8 cellular contexts compared by ENCODE assay signal in the genomic region with DNA sequence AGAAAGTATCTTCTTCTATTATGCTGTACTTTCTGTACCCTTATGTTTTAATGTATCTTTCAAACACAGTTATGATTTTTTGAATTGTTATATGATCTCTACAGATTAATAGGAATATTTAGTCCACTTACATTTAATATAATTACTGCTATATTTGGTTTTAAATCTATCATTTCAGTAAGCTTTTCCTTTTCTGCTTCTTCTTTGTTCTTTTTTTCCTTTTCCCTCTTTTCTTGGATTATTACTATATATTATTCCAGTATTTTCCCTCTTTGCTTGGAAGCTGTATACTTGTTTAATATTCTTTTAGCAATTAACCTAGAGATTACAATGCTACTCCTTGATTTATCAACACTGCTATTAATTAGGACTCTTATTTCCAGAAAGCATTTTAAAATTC. TPM values are rescaled to one million over a fixed set of nuclear protein-coding genes. Genes with fewer than 3 reads are reported as not detected.
"Had no signal": no experiment of that assay in that cellular context is flagged by ENCODE, and none has a peak within 500 bp of the region (broad histone marks: within the 10 kb centered on the region; RNA-seq: fewer than 3 reads in every experiment).

No MANE protein-coding gene starts in this region.

- ATAC-seq: GM12878 had no signal

- FAIRE-seq: GM12878, GM12891, GM12892, GM18507, GM19239 had no signal

- H3K4me3 ChIP-seq: GM12878 had no signal

- DNase-seq: GDM1, GF-D8 had no signal

RNA-seq across cellular contexts. Expression of a gene that starts 13.5 kb away (rescaled TPM):
- total RNA-seq: G401, GM12878 had no signal
- polyA plus RNA-seq: GM12878 had no signal
